In the genomic region with DNA sequence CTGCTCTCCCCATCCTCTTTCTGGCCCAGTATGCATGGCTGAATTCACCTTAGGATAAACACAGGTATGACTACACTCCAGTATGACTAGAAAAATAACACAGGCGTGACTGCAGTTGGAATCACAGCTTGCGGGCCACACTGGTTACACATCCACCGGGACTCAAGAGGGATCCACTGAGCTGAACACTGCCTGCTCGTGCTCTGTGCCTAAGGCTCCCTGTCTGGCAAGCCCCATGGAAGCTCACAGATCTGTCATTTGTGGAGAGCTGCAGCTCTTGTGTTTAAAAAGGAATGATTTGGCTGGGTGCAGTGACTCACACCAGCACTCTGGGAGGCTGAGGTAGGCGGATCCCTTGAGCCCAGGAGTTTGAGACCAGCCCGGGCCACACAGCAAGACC, we compare ENCODE assay signal across 12 cellular contexts. TPM values are rescaled to one million over a fixed set of nuclear protein-coding genes. Genes with fewer than 3 reads are reported as not detected.
DNase-seq lines count a peak whose midpoint lies in the region; ATAC-seq and TF ChIP-seq lines count a peak whose summit lies in the region.
"Had no signal": no experiment of that assay in that cellular context is flagged by ENCODE, and none has a peak within 500 bp of the region (broad histone marks: within the 10 kb centered on the region; RNA-seq: fewer than 3 reads in every experiment).

No MANE protein-coding gene starts in this region.

- H3K36me3 Mint-ChIP-seq in MCF 10A (ENCODE audit: insufficient read depth, unreplicated experiment): peaks cover 4% of the 10 kb centered on the region
- H3K36me3 Mint-ChIP-seq in Caco-2 (ENCODE audit: insufficient read depth, unreplicated experiment): no peaks in the 10 kb centered on the region

- peaks cover 11% of the 10 kb centered on the region for H3F3A ChIP-seq in SK-N-SH (replicated peaks; ENCODE audit: insufficient read depth)

- TF ChIP-seq POLR2A in breast epithelium (IDR thresholded peaks at IDR 0.05) (no peak), upper lobe of left lung (IDR thresholded peaks at IDR 0.05) (no peak)

- TF ChIP-seq RAD21 in SK-N-SH (IDR thresholded peaks at IDR 0.05; ENCODE audit: low read length): peak; percentile 31; the same call in 1 of the 2 replicates

- no peak overlapping the region for H3K27ac ChIP-seq in breast epithelium
- peak overlapping the region in 1 of 2 experiments; percentile 69; a peak in 2 of 4 replicates for H3K27ac ChIP-seq in SK-N-SH (ENCODE audit: low read depth in 2 of 2, low read length in 1 of 2)
- no peak overlapping the region for H3K27ac ChIP-seq in upper lobe of left lung
- H3K27ac ChIP-seq: uterus had no signal

- no peak overlapping the region for H3K9ac ChIP-seq in SK-N-SH

- peaks cover 34% of the 10 kb centered on the region for H3K4me1 Mint-ChIP-seq in MCF 10A (ENCODE audit: insufficient read depth, unreplicated experiment)
- H3K4me1 Mint-ChIP-seq in Caco-2 (ENCODE audit: low read depth, unreplicated experiment): no peaks in the 10 kb centered on the region

- CTCF ChIA-PET in MCF 10A (lab: Yijun Ruan, JAX) (interaction anchor here (0.8 to 3.1 kb wide), 6 partner anchors 12 to 113 kb away, joined by 3 to 16 read pairs (median 6); no protein-coding TSS in a partner anchor), SK-N-SH (lab: Yijun Ruan, JAX) (interaction anchor here (0.9 to 2.1 kb wide), 7 partner anchors 10 to 112 kb away, joined by 3 to 8 read pairs (median 4); no protein-coding TSS in a partner anchor), Caco-2 (lab: Charles Lee) (no interaction called here)

- TF ChIP-seq EP300 in SK-N-SH (IDR thresholded peaks at IDR 0.05; ENCODE audit: borderline replicate concordance in 1 of 2, low read depth in 1 of 2, low read length in 1 of 2) (no peak), upper lobe of left lung (IDR thresholded peaks at IDR 0.05) (no peak)

- H4K20me1 ChIP-seq in SK-N-SH (ENCODE audit: insufficient read depth): peaks cover 88% of the 10 kb centered on the region

- WGBS in SK-N-SH (ENCODE audit: low lambda C conversion rate): 80% methylated on average over 6 of the region's 6 CpGs
- WGBS in upper lobe of left lung, 2 donors: 91% methylated on average over 6 of the region's 6 CpGs

- no peak for ATAC-seq in upper lobe of left lung (ENCODE audit: low FRiP score in 2 of 2)
- ATAC-seq: HCT116 had no signal

- peaks cover 100% of the 10 kb centered on the region for H3K79me2 ChIP-seq in SK-N-SH (ENCODE audit: insufficient read depth)

- POLR2A ChIA-PET in MCF 10A (lab: Yijun Ruan, JAX) (interaction anchor here (0.7 to 5.3 kb wide), 6 partner anchors 12 to 39 kb away, joined by 3 to 62 read pairs (median 6); partner anchors contain the start of gene VOPP1), SK-N-SH (lab: Yijun Ruan, JAX) (interaction anchor here (1.0 kb wide), 1 partner anchor 24 kb away, joined by 3 read pairs; no protein-coding TSS in a partner anchor), Caco-2 (lab: Charles Lee) (no interaction called here)

- no peak overlapping the region for H3K4me3 Mint-ChIP-seq in MCF 10A (ENCODE audit: unreplicated experiment)
- no peak overlapping the region for H3K4me3 Mint-ChIP-seq in Caco-2 (ENCODE audit: unreplicated experiment)
- H3K4me3 Mint-ChIP-seq: CD4-positive, alpha-beta T cell had no signal

- peak overlapping the region; percentile 87 for H3K27ac Mint-ChIP-seq in MCF 10A (ENCODE audit: low read depth, unreplicated experiment)
- no peak overlapping the region for H3K27ac Mint-ChIP-seq in Caco-2 (ENCODE audit: unreplicated experiment)
- H3K27ac Mint-ChIP-seq: CD4-positive, alpha-beta T cell had no signal

- H3K36me3 ChIP-seq in breast epithelium (no peaks in the 10 kb centered on the region), SK-N-SH (replicated peaks in 1 of 2; ENCODE audit: control insufficient read depth in 1 of 2, insufficient read depth in 2 of 2, low read length in 1 of 2) (peaks cover 0 to 11% of the 10 kb centered on the region in 2 experiments), Caco-2 (ENCODE audit: control insufficient read depth, insufficient read depth, low read length) (no peaks in the 10 kb centered on the region; the same call in 1 of the 2 replicates), upper lobe of left lung (no peaks in the 10 kb centered on the region)
- H3K36me3 ChIP-seq: uterus had no signal

- H3K9me3 ChIP-seq in breast epithelium (no peaks in the 10 kb centered on the region), SK-N-SH (no peaks in the 10 kb centered on the region), Caco-2 (no peaks in the 10 kb centered on the region), upper lobe of left lung (no peaks in the 10 kb centered on the region)
- H3K9me3 ChIP-seq: uterus had no signal

- no TSS peak for BruUV-seq in MCF 10A (replicated peaks; lab: Mats Ljungman, UMichigan)
- BruUV-seq in Caco-2 (replicated peaks; lab: Mats Ljungman, UMichigan): no TSS peak

- H3K27me3 Mint-ChIP-seq in MCF 10A (ENCODE audit: insufficient read depth, unreplicated experiment) (no peaks in the 10 kb centered on the region), Caco-2 (ENCODE audit: insufficient read depth, unreplicated experiment) (no peaks in the 10 kb centered on the region)
- H3K27me3 Mint-ChIP-seq: CD4-positive, alpha-beta T cell had no signal

- intact Hi-C loops in MCF 10A (cut with micrococcal nuclease): loop anchor here (1.0 to 10.0 kb wide), 2 partner anchors 11 to 49 kb away; no protein-coding TSS in a partner anchor
- intact Hi-C loops in breast epithelium (cut with DNase I; ENCODE audit: low total_unique reads): no loop called here
- intact Hi-C loops in Caco-2 (cut with micrococcal nuclease; ENCODE audit: unreplicated experiment): no loop called here

- H3K4me3 ChIP-seq in breast epithelium (no peak overlapping the region), SK-N-SH (ENCODE audit: low read depth in 2 of 2, low read length in 1 of 2) (no peak overlapping the region), fibroblast of villous mesenchyme (ENCODE audit: low read depth, low read length) (no peak overlapping the region), Caco-2 (ENCODE audit: low read depth, low read length) (no peak overlapping the region), upper lobe of left lung (no peak overlapping the region)
- H3K4me3 ChIP-seq: uterus had no signal

- peak; percentile 66 for DNase-seq in MCF 10A (ENCODE audit: unreplicated experiment)
- no peak for DNase-seq in breast epithelium (ENCODE audit: low spot score in 2 of 2)
- DNase-seq in SK-N-SH: no peak
- DNase-seq in fibroblast of villous mesenchyme (ENCODE audit: low read depth): peak; percentile 16
- DNase-seq in stromal cell of bone marrow (ENCODE audit: low read depth): peak; percentile 29
- DNase-seq in Caco-2: no peak
- DNase-seq in ecto neural progenitor cell (ENCODE audit: low spot score): no peak
- DNase-seq in upper lobe of left lung: no peak
- DNase-seq: activated naive CD4-positive, alpha-beta T cell; CD4-positive, alpha-beta T cell; uterus had no signal

- peak overlapping the region; percentile 44 for H3K4me2 ChIP-seq in SK-N-SH

- H3K9me3 Mint-ChIP-seq in MCF 10A (ENCODE audit: unreplicated experiment) (no peaks in the 10 kb centered on the region), Caco-2 (ENCODE audit: unreplicated experiment) (no peaks in the 10 kb centered on the region)
- H3K9me3 Mint-ChIP-seq: CD4-positive, alpha-beta T cell had no signal

- no peaks in the 10 kb centered on the region for H3K4me1 ChIP-seq in breast epithelium
- H3K4me1 ChIP-seq in SK-N-SH (ENCODE audit: control insufficient read depth in 1 of 2, insufficient read depth in 2 of 2, low read depth in 1 of 2, low read length in 1 of 2): peaks cover 33 to 34% of the 10 kb centered on the region in 2 experiments
- H3K4me1 ChIP-seq in Caco-2: no peaks in the 10 kb centered on the region
- H3K4me1 ChIP-seq in upper lobe of left lung: peaks cover 10 to 19% (median 15%) of the 10 kb centered on the region in 4 donors
- H3K4me1 ChIP-seq: uterus had no signal

- TF ChIP-seq CTCF in MCF 10A (IDR thresholded peaks at IDR 0.05; ENCODE audit: unreplicated experiment): no peak
- TF ChIP-seq CTCF in breast epithelium (IDR thresholded peaks at IDR 0.05): no peak
- peak; percentile 24 for TF ChIP-seq CTCF in SK-N-SH (IDR thresholded peaks at IDR 0.05)
- TF ChIP-seq CTCF in fibroblast of villous mesenchyme (IDR thresholded peaks at IDR 0.05; ENCODE audit: insufficient read depth, low read depth, low read length): no peak
- no peak for TF ChIP-seq CTCF in Caco-2 (IDR thresholded peaks at IDR 0.05; ENCODE audit: insufficient read depth in 1 of 2, low read depth in 1 of 2, low read length in 1 of 2, severe bottlenecking in 1 of 2, unreplicated experiment in 1 of 2)
- TF ChIP-seq CTCF in upper lobe of left lung (IDR thresholded peaks at IDR 0.05): no peak

- no peak overlapping the region for H2AFZ ChIP-seq in SK-N-SH (ENCODE audit: low read depth)

- H3K27me3 ChIP-seq in breast epithelium: no peaks in the 10 kb centered on the region
- no peaks in the 10 kb centered on the region for H3K27me3 ChIP-seq in SK-N-SH (ENCODE audit: insufficient read depth)
- H3K27me3 ChIP-seq in Caco-2 (replicated peaks; ENCODE audit: control insufficient read depth, insufficient read depth, low read length): no peaks in the 10 kb centered on the region
- H3K27me3 ChIP-seq in upper lobe of left lung: no peaks in the 10 kb centered on the region
- H3K27me3 ChIP-seq: uterus had no signal

- no peaks in the 10 kb centered on the region for H3K9me2 ChIP-seq in SK-N-SH

TF ChIP-seq in SK-N-SH, 30 proteins besides CTCF, POLR2A, EP300 and RAD21 (continues in another document):
- TF ChIP-seq SMC3 (IDR thresholded peaks at IDR 0.05; ENCODE audit: low read depth, low read length) (0 out of 2 replicates have a peak, but pooled peaks have one; percentile 11), FOXJ3 (CRISPR knock-in tag; IDR thresholded peaks at IDR 0.05) (no peak)
- TF ChIP-seq, protein P1, sequence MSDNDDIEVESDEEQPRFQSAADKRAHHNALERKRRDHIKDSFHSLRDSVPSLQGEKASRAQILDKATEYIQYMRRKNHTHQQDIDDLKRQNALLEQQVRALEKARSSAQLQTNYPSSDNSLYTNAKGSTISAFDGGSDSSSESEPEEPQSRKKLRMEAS (IDR thresholded peaks at IDR 0.05; ENCODE audit: low read depth): no peak

RNA-seq across cellular contexts. Expression of gene VOPP1, which starts 26.8 kb away (rescaled TPM):
- 29.2 and 35.7 TPM in 2 replicates for total RNA-seq in MCF 10A (2022)
- 10 to 100 TPM; 28.2 to 42.6 (median 40.8) TPM for total RNA-seq in breast epithelium
- 69.5 and 79.3 TPM in 2 replicates for polyA plus RNA-seq in SK-N-SH (2012; rRNA removed)
- polyA plus RNA-seq in SK-N-SH (2012; cell fraction: cytosol; rRNA removed): 77.0 and 82.6 TPM in 2 replicates
- polyA plus RNA-seq in SK-N-SH (2012; cell fraction: nucleus; rRNA removed): 32.4 and 38.8 TPM in 2 replicates
- total RNA-seq in fibroblast of villous mesenchyme: 73.8 and 81.2 TPM in 2 replicates
- total RNA-seq in Caco-2 (2022): 43.6 and 46.8 TPM in 2 replicates
- 10 to 100 TPM; 27.2 to 67.6 (median 45.0) TPM for total RNA-seq in upper lobe of left lung

Comparison
In these comparisons a context has a peak if more than half of its experiments do, and no peak if none do; other contexts are left out.
1. DNase-seq: peak in MCF 10A (single experiment), fibroblast of villous mesenchyme (single experiment) and stromal cell of bone marrow (single experiment); none in breast epithelium (0 of 2), SK-N-SH (single experiment), Caco-2 (0 of 2), ecto neural progenitor cell (single experiment) and upper lobe of left lung (0 of 2).